In genomic region chr17:78974635-78975591, GRCh38 we compare ENCODE assay signal across 8 cellular contexts. TPM values are rescaled to one million over a fixed set of nuclear protein-coding genes. Genes with fewer than 3 reads are reported as not detected.
DNase-seq lines count a peak whose midpoint lies in the region; ATAC-seq and TF ChIP-seq lines count a peak whose summit lies in the region.

No MANE protein-coding gene starts in this region.

- H3K4me3 Mint-ChIP-seq in mesothelial cell of epicardium: peak overlapping the region; percentile 5
- H3K4me3 Mint-ChIP-seq in activated CD4-positive, alpha-beta memory T cell treated with anti-CD3 and anti-CD28 coated beads for 36 hours: no peak overlapping the region
- no peak overlapping the region for H3K4me3 Mint-ChIP-seq in stimulated activated memory B cell treated with anti-CD40 and anti-IgM and Interleukin-4, amounts not matched to agents 10 μg/mL and 1 μg/mL and 100 μg/mL, for 72 hours

- POLR2A ChIA-PET in activated CD4-positive, alpha-beta memory T cell treated with anti-CD3 and anti-CD28 coated beads for 36 hours (lab: Charles Lee): no interaction called here

- ATAC-seq in stimulated activated memory B cell treated with anti-CD40 and anti-IgM and Interleukin-4, amounts not matched to agents 10 μg/mL and 1 μg/mL and 100 μg/mL, for 72 hours: no peak
- ATAC-seq in GM19452 (IDR thresholded peaks at IDR 0.05; ENCODE audit: unreplicated experiment): no peak

- DNase-seq in EH (ENCODE audit: low read depth): peak; percentile 83
- peak; percentile 25 for DNase-seq in NCI-H2227 treated with DMSO at 0.1 percent for 48 hours (lab: John Stamatoyannopoulos, UW)
- peak; percentile 75 for DNase-seq in dermis blood vessel endothelial cell
- no peak for DNase-seq in mesothelial cell of epicardium (ENCODE audit: low spot score in 2 of 2, unreplicated experiment in 2 of 2)
- no peak for DNase-seq in activated CD4-positive, alpha-beta memory T cell treated with anti-CD3 and anti-CD28 coated beads for 36 hours
- no peak for DNase-seq in SK-N-DZ (ENCODE audit: low spot score)

- peaks cover 6% of the 10 kb centered on the region for H3K36me3 Mint-ChIP-seq in mesothelial cell of epicardium
- no peaks in the 10 kb centered on the region for H3K36me3 Mint-ChIP-seq in activated CD4-positive, alpha-beta memory T cell treated with anti-CD3 and anti-CD28 coated beads for 36 hours
- H3K36me3 Mint-ChIP-seq in stimulated activated memory B cell treated with anti-CD40 and anti-IgM and Interleukin-4, amounts not matched to agents 10 μg/mL and 1 μg/mL and 100 μg/mL, for 72 hours: no peaks in the 10 kb centered on the region

- H3K27me3 Mint-ChIP-seq in mesothelial cell of epicardium (ENCODE audit: low read depth): no peaks in the 10 kb centered on the region
- no peaks in the 10 kb centered on the region for H3K27me3 Mint-ChIP-seq in activated CD4-positive, alpha-beta memory T cell treated with anti-CD3 and anti-CD28 coated beads for 36 hours
- peaks cover 31% of the 10 kb centered on the region for H3K27me3 Mint-ChIP-seq in stimulated activated memory B cell treated with anti-CD40 and anti-IgM and Interleukin-4, amounts not matched to agents 10 μg/mL and 1 μg/mL and 100 μg/mL, for 72 hours

- peak overlapping the region; percentile 91 for H3K27ac Mint-ChIP-seq in mesothelial cell of epicardium
- no peak overlapping the region for H3K27ac Mint-ChIP-seq in activated CD4-positive, alpha-beta memory T cell treated with anti-CD3 and anti-CD28 coated beads for 36 hours
- no peak overlapping the region for H3K27ac Mint-ChIP-seq in stimulated activated memory B cell treated with anti-CD40 and anti-IgM and Interleukin-4, amounts not matched to agents 10 μg/mL and 1 μg/mL and 100 μg/mL, for 72 hours

- no peaks in the 10 kb centered on the region for H3K9me3 Mint-ChIP-seq in mesothelial cell of epicardium
- H3K9me3 Mint-ChIP-seq in activated CD4-positive, alpha-beta memory T cell treated with anti-CD3 and anti-CD28 coated beads for 36 hours: no peaks in the 10 kb centered on the region
- no peaks in the 10 kb centered on the region for H3K9me3 Mint-ChIP-seq in stimulated activated memory B cell treated with anti-CD40 and anti-IgM and Interleukin-4, amounts not matched to agents 10 μg/mL and 1 μg/mL and 100 μg/mL, for 72 hours

- intact Hi-C loops in activated CD4-positive, alpha-beta memory T cell treated with anti-CD3 and anti-CD28 coated beads for 36 hours (cut with micrococcal nuclease): no loop called here

- no peak for TF ChIP-seq CTCF in mesothelial cell of epicardium (IDR thresholded peaks at IDR 0.05; ENCODE audit: unreplicated experiment)

- CTCF ChIA-PET in activated CD4-positive, alpha-beta memory T cell treated with anti-CD3 and anti-CD28 coated beads for 36 hours (lab: Charles Lee): interaction anchor here (1.4 kb wide), 1 partner anchor 109 kb away, joined by 5 read pairs; no protein-coding TSS in a partner anchor

- peaks cover 51% of the 10 kb centered on the region for H3K4me1 Mint-ChIP-seq in mesothelial cell of epicardium
- H3K4me1 Mint-ChIP-seq in activated CD4-positive, alpha-beta memory T cell treated with anti-CD3 and anti-CD28 coated beads for 36 hours (ENCODE audit: low read depth): peaks cover 17% of the 10 kb centered on the region
- H3K4me1 Mint-ChIP-seq in stimulated activated memory B cell treated with anti-CD40 and anti-IgM and Interleukin-4, amounts not matched to agents 10 μg/mL and 1 μg/mL and 100 μg/mL, for 72 hours: peaks cover 31% of the 10 kb centered on the region

RNA-seq across cellular contexts. Expression of gene LGALS3BP, which starts 4.8 kb away (rescaled TPM):
- total RNA-seq in dermis blood vessel endothelial cell (3.5 and 7.5 TPM in 2 replicates), mesothelial cell of epicardium (373 to 393 TPM (median 375 TPM) in 3 replicates)
- total RNA-seq in activated CD4-positive, alpha-beta memory T cell treated with anti-CD3 and anti-CD28 coated beads for 36 hours: 10 to 100 TPM; 48.0 to 49.5 TPM
- polyA plus RNA-seq in SK-N-DZ (2014; cell fraction: cytosol; rRNA removed): 32.5 and 46.0 TPM in 2 replicates
- 37.6 and 66.3 TPM in 2 replicates for polyA plus RNA-seq in SK-N-DZ (2014; cell fraction: nucleus; rRNA removed)

RNA-seq across cellular contexts. Expression of gene CANT1, which starts 34.7 kb away (rescaled TPM):
- total RNA-seq in dermis blood vessel endothelial cell (64.8 and 97.3 TPM in 2 replicates), mesothelial cell of epicardium (64.2 to 79.3 TPM (median 68.2 TPM) in 3 replicates)
- total RNA-seq in activated CD4-positive, alpha-beta memory T cell treated with anti-CD3 and anti-CD28 coated beads for 36 hours: 10 to 100 TPM; 63.3 to 65.4 TPM
- polyA plus RNA-seq in SK-N-DZ (2014; cell fraction: cytosol; rRNA removed): 37.9 and 56.5 TPM in 2 replicates
- 15.8 and 20.8 TPM in 2 replicates for polyA plus RNA-seq in SK-N-DZ (2014; cell fraction: nucleus; rRNA removed)

RNA-seq across cellular contexts. Expression of gene C1QTNF1, which starts 49.1 kb away (rescaled TPM):
- 14.6 and 16.9 TPM in 2 replicates for total RNA-seq in dermis blood vessel endothelial cell
- 21.9 to 22.1 TPM (median 22.1 TPM) in 3 replicates for total RNA-seq in mesothelial cell of epicardium
- total RNA-seq in activated CD4-positive, alpha-beta memory T cell treated with anti-CD3 and anti-CD28 coated beads for 36 hours: under 1 TPM; 0.31 to 0.38 TPM
- 0.12 TPM in 1 of 2 replicates, not detected in the other for polyA plus RNA-seq in SK-N-DZ (2014; cell fraction: cytosol; rRNA removed)
- not detected in 2 replicates for polyA plus RNA-seq in SK-N-DZ (2014; cell fraction: nucleus; rRNA removed)

RNA-seq across cellular contexts. Expression of gene TIMP2, which starts 49.7 kb away (rescaled TPM):
- total RNA-seq in dermis blood vessel endothelial cell (57.9 and 95.3 TPM in 2 replicates), mesothelial cell of epicardium (106 to 109 TPM (median 106 TPM) in 3 replicates)
- total RNA-seq in activated CD4-positive, alpha-beta memory T cell treated with anti-CD3 and anti-CD28 coated beads for 36 hours: 1 to 10 TPM; 1.1 TPM
- polyA plus RNA-seq in SK-N-DZ (2014; cell fraction: cytosol; rRNA removed): 82.7 and 89.1 TPM in 2 replicates
- polyA plus RNA-seq in SK-N-DZ (2014; cell fraction: nucleus; rRNA removed): 32.9 and 40.2 TPM in 2 replicates

Comparison
In these comparisons a context has a peak if more than half of its experiments do, and no peak if none do; other contexts are left out.
1. DNase-seq: peak in EH (single experiment), NCI-H2227 treated with DMSO at 0.1 percent for 48 hours (single experiment) and dermis blood vessel endothelial cell (single experiment); none in mesothelial cell of epicardium (0 of 2), activated CD4-positive, alpha-beta memory T cell treated with anti-CD3 and anti-CD28 coated beads for 36 hours (single experiment) and SK-N-DZ (single experiment).
2. RNA of gene C1QTNF1, which starts 49.1 kb away (total RNA-seq): 21.9 to 22.1 TPM in mesothelial cell of epicardium and 14.6 to 16.9 TPM in dermis blood vessel endothelial cell; 0.31 to 0.38 TPM in activated CD4-positive, alpha-beta memory T cell treated with anti-CD3 and anti-CD28 coated beads for 36 hours; every median in the first group is over 10 times any median in the second.